ENCODE assay signal across 10 cellular contexts in genomic region chr19:18503971-18504885, GRCh38. TPM values are rescaled to one million over a fixed set of nuclear protein-coding genes. Genes with fewer than 3 reads are reported as not detected.
DNase-seq lines count a peak whose midpoint lies in the region; ATAC-seq, FAIRE-seq and TF ChIP-seq lines count a peak whose summit lies in the region.
"Had no signal": no experiment of that assay in that cellular context is flagged by ENCODE, and none has a peak within 500 bp of the region (broad histone marks: within the 10 kb centered on the region; RNA-seq: fewer than 3 reads in every experiment).

No MANE protein-coding gene starts in this region.

- peak overlapping the region; percentile 51 for H3K4me2 ChIP-seq in A549

- H3K27ac ChIP-seq in A549 (peak overlapping the region in 1 of 2 experiments; percentile 51; a peak in 2 of 6 replicates), lower lobe of right lung (peak overlapping the region; percentile 69)

- H3K4me1 ChIP-seq in A549 (peaks cover 35% of the 10 kb centered on the region), lower lobe of right lung (peaks cover 100% of the 10 kb centered on the region)

- TF ChIP-seq POLR2A in A549 (IDR thresholded peaks at IDR 0.05; ENCODE audit: low read length), result no peak

- no peak for TF ChIP-seq CTCF in A549 (IDR thresholded peaks at IDR 0.05)
- no peak for TF ChIP-seq CTCF in lower lobe of right lung (IDR thresholded peaks at IDR 0.05)

- DNase-seq in A549 (ENCODE audit: low read depth in 1 of 2, low spot score in 1 of 2) (peak in 1 of 2 experiments; percentile 58), lower lobe of right lung (no peak), SKM-1 treated with dmso at 0.1 percent for 144 hours (lab: John Stamatoyannopoulos, UW; ENCODE audit: unreplicated experiment) (no peak), NOMO-1 treated with DMSO at 0.1 percent for 48 hours (lab: John Stamatoyannopoulos, UW; ENCODE audit: unreplicated experiment) (no peak), hypothalamus (lab: John Stamatoyannopoulos, UW) (no peak), mesenteric fat pad (ENCODE audit: low spot score) (no peak)
- no peak for DNase-seq in activated CD8-positive, alpha-beta T cell treated with anti-CD3 and anti-CD28 coated beads, Interleukin-2, amount 10 ng/mL, durations not matched to agents 7 days and 5 days
- DNase-seq: DMS79, NCI-H446 treated with DMSO at 0.1 percent for 48 hours had no signal

- no peak overlapping the region for H3K4me3 ChIP-seq in A549
- H3K4me3 ChIP-seq in lower lobe of right lung, result no peak overlapping the region

- H3K9me3 ChIP-seq in A549 (no peaks in the 10 kb centered on the region), lower lobe of right lung (no peaks in the 10 kb centered on the region)

- H3K9me3 Mint-ChIP-seq in activated CD8-positive, alpha-beta T cell treated with anti-CD3 and anti-CD28 coated beads, Interleukin-2, amount 10 ng/mL, durations not matched to agents 7 days and 5 days (ENCODE audit: insufficient read depth), result no peaks in the 10 kb centered on the region

- no peaks in the 10 kb centered on the region for H3K27me3 Mint-ChIP-seq in activated CD8-positive, alpha-beta T cell treated with anti-CD3 and anti-CD28 coated beads, Interleukin-2, amount 10 ng/mL, durations not matched to agents 7 days and 5 days (ENCODE audit: low read depth)

- POLR2A ChIA-PET in A549 (lab: Yijun Ruan, JAX), result no interaction called here
- POLR2A ChIA-PET in activated CD8-positive, alpha-beta T cell treated with anti-CD3 and anti-CD28 coated beads, Interleukin-2, amount 10 ng/mL, durations not matched to agents 7 days and 5 days (lab: Charles Lee), result no interaction called here

- no peaks in the 10 kb centered on the region for H3K36me3 ChIP-seq in lower lobe of right lung

- TF ChIP-seq RAD21 in A549 (conservative IDR thresholded peaks at IDR 0.05 in 1 of 2, IDR thresholded peaks at IDR 0.05 in 1 of 2), result no peak

- peak overlapping the region; percentile 90 for H3K27ac Mint-ChIP-seq in activated CD8-positive, alpha-beta T cell treated with anti-CD3 and anti-CD28 coated beads, Interleukin-2, amount 10 ng/mL, durations not matched to agents 7 days and 5 days

- TF ChIP-seq EP300 in A549 (IDR thresholded peaks at IDR 0.05), result no peak

- no peak overlapping the region for H3K4me3 Mint-ChIP-seq in activated CD8-positive, alpha-beta T cell treated with anti-CD3 and anti-CD28 coated beads, Interleukin-2, amount 10 ng/mL, durations not matched to agents 7 days and 5 days

- CTCF ChIA-PET in A549 (lab: Yijun Ruan, JAX), result interaction anchor here (1.1 to 4.1 kb wide), 6 partner anchors 16 to 53 kb away, joined by 3 to 25 read pairs (median 7); no protein-coding TSS in a partner anchor
- CTCF ChIA-PET in activated CD8-positive, alpha-beta T cell treated with anti-CD3 and anti-CD28 coated beads, Interleukin-2, amount 10 ng/mL, durations not matched to agents 7 days and 5 days (lab: Charles Lee), result interaction anchor here (0.6 to 4.7 kb wide), 4 partner anchors 14 to 85 kb away, joined by 3 to 25 read pairs (median 4); no protein-coding TSS in a partner anchor

- no peaks in the 10 kb centered on the region for H3K27me3 ChIP-seq in lower lobe of right lung (ENCODE audit: low read depth)

- peaks cover 94% of the 10 kb centered on the region for H3K4me1 Mint-ChIP-seq in activated CD8-positive, alpha-beta T cell treated with anti-CD3 and anti-CD28 coated beads, Interleukin-2, amount 10 ng/mL, durations not matched to agents 7 days and 5 days (ENCODE audit: low read depth)

- peaks cover 3% of the 10 kb centered on the region for H3K36me3 Mint-ChIP-seq in activated CD8-positive, alpha-beta T cell treated with anti-CD3 and anti-CD28 coated beads, Interleukin-2, amount 10 ng/mL, durations not matched to agents 7 days and 5 days (ENCODE audit: low read depth)

- peak; percentile 36 to 78; a peak in 4 of 6 replicates for ATAC-seq in A549
- ATAC-seq in GM21381 (IDR thresholded peaks at IDR 0.05; ENCODE audit: unreplicated experiment), result peak; percentile 44
- no peak for ATAC-seq in activated CD8-positive, alpha-beta T cell treated with anti-CD3 and anti-CD28 coated beads, Interleukin-2, amount 10 ng/mL, durations not matched to agents 7 days and 5 days
- peak in 1 of 2 donors; percentile 4 for ATAC-seq in lower lobe of right lung

- no peak for FAIRE-seq in A549 (lab: Jason Lieb, UNC)

- WGBS in A549 (ENCODE audit: missing lambda C conversion rate), result 44% methylated on average over 11 of the region's 20 CpGs

- intact Hi-C loops in lower lobe of right lung (cut with DNase I), result no loop called here

TF ChIP-seq in A549, 52 proteins besides CTCF, POLR2A, EP300 and RAD21:
- TF ChIP-seq BHLHE40 (IDR thresholded peaks at IDR 0.05; ENCODE audit: low read depth, low read length), result no peak

RNA-seq across cellular contexts. Expression of gene ELL, which starts 17.6 kb away (rescaled TPM):
- 1.1 and 1.6 TPM in 2 replicates for polyA plus RNA-seq in A549 (2011; rRNA removed)
- 4.1 and 5.9 TPM in 2 replicates for polyA plus RNA-seq in A549 (2012; cell fraction: cytosol; rRNA removed)
- 10.6 and 18.2 TPM in 2 replicates for polyA plus RNA-seq in A549 (2012; cell fraction: nucleus; rRNA removed)
- polyA plus RNA-seq in A549 (2017; fragmentation: RNase III; extraction: RNeasy Plus Mini Kit Qiagen cat#74134 plus additional on column Dnase treatment), result 3.6 to 3.8 TPM (median 3.7 TPM) in 3 replicates
- polyA minus RNA-seq in A549 (2011; rRNA and poly(A)+ RNA removed), result 2.4 and 3.6 TPM in 2 replicates
- total RNA-seq in activated CD8-positive, alpha-beta T cell treated with anti-CD3 and anti-CD28 coated beads, Interleukin-2, amount 10 ng/mL, durations not matched to agents 7 days and 5 days, result 10 to 100 TPM; 20.8 to 22.3 TPM
- 19.7 TPM for total RNA-seq in lower lobe of right lung
- 38.4 TPM for total RNA-seq in mesenteric fat pad

RNA-seq across cellular contexts. Expression of gene FKBP8, which starts 39.1 kb away (rescaled TPM):
- polyA plus RNA-seq in A549 (2011; rRNA removed) (53.3 and 56.1 TPM in 2 replicates), A549 (2017; fragmentation: RNase III; extraction: RNeasy Plus Mini Kit Qiagen cat#74134 plus additional on column Dnase treatment) (97.0 to 124 TPM (median 123 TPM) in 3 replicates)
- polyA plus RNA-seq in A549 (2012; cell fraction: cytosol; rRNA removed), result 146 and 183 TPM in 2 replicates
- 128 and 154 TPM in 2 replicates for polyA plus RNA-seq in A549 (2012; cell fraction: nucleus; rRNA removed)
- polyA minus RNA-seq in A549 (2011; rRNA and poly(A)+ RNA removed), result 28.0 and 45.2 TPM in 2 replicates
- total RNA-seq in activated CD8-positive, alpha-beta T cell treated with anti-CD3 and anti-CD28 coated beads, Interleukin-2, amount 10 ng/mL, durations not matched to agents 7 days and 5 days, result 100 to 1,000 TPM; 245 to 247 TPM
- total RNA-seq in lower lobe of right lung (195 TPM), mesenteric fat pad (176 TPM)

RNA-seq across cellular contexts. Expression of gene KXD1, which starts 53.4 kb away (rescaled TPM):
- polyA plus RNA-seq in A549 (2011; rRNA removed) (62.8 and 73.6 TPM in 2 replicates), A549 (2017; fragmentation: RNase III; extraction: RNeasy Plus Mini Kit Qiagen cat#74134 plus additional on column Dnase treatment) (83.9 to 90.6 TPM (median 87.4 TPM) in 3 replicates)
- polyA plus RNA-seq in A549 (2012; cell fraction: cytosol; rRNA removed), result 155 and 165 TPM in 2 replicates
- polyA plus RNA-seq in A549 (2012; cell fraction: nucleus; rRNA removed), result 91.2 and 96.6 TPM in 2 replicates
- polyA minus RNA-seq in A549 (2011; rRNA and poly(A)+ RNA removed), result 106 and 130 TPM in 2 replicates
- 100 to 1,000 TPM; 101 to 108 TPM for total RNA-seq in activated CD8-positive, alpha-beta T cell treated with anti-CD3 and anti-CD28 coated beads, Interleukin-2, amount 10 ng/mL, durations not matched to agents 7 days and 5 days
- total RNA-seq in lower lobe of right lung (71.9 TPM), mesenteric fat pad (90.9 TPM)
